In the genomic region with DNA sequence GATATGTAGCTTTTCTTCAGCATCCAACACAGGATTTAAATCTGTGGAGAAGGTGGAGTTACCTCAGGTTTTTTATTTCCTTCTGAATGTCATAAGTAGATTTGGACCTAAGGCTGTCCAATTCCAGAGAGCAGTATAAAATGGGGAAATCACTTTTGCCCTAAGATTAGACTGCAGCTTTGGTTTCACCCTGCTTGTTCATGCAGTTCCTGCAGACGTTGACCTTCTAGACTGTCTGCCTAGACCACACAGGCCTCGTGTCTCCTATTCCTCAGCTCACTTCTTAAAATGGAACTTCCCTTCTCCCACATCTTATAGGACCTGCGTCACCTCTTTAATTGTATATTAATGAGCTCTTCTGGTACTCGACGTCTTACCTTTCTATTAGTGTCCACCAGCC, we compare ENCODE assay signal across 19 cellular contexts. TPM values are rescaled to one million over a fixed set of nuclear protein-coding genes. Genes with fewer than 3 reads are reported as not detected.
DNase-seq lines count a peak whose midpoint lies in the region; TF ChIP-seq lines count a peak whose summit lies in the region.
"Had no signal": no experiment of that assay in that cellular context is flagged by ENCODE, and none has a peak within 500 bp of the region (broad histone marks: within the 10 kb centered on the region; RNA-seq: fewer than 3 reads in every experiment).

No MANE protein-coding gene starts in this region.

- no TSS peak for BruUV-seq in Calu3 (replicated peaks; lab: Mats Ljungman, UMichigan)

- no peak overlapping the region for H3K4me3 Mint-ChIP-seq in Calu3 (ENCODE audit: low read depth, unreplicated experiment)
- H3K4me3 Mint-ChIP-seq: nephron had no signal

- peaks cover 27% of the 10 kb centered on the region for H3K4me1 Mint-ChIP-seq in Calu3 (ENCODE audit: low read depth, unreplicated experiment)
- H3K4me1 Mint-ChIP-seq: nephron had no signal

- TF ChIP-seq CTCF in Calu3 (IDR thresholded peaks at IDR 0.05; ENCODE audit: unreplicated experiment), result no peak

- DNase-seq in Calu3, result no peak
- peak; percentile 85 for DNase-seq in MV-4-11 (lab: John Stamatoyannopoulos, UW)
- DNase-seq in globus pallidus (ENCODE audit: low spot score), result peak; percentile 65
- DNase-seq in pons (ENCODE audit: low spot score), result peak; percentile 78
- DNase-seq in stimulated activated CD4-positive, alpha-beta T cell treated with anti-CD3 and anti-CD28 coated beads, Interleukin-4, amount 100 ng/mL, for 1 hour, result no peak
- no peak for DNase-seq in epidermal melanocyte (ENCODE audit: insufficient read length, low spot score)
- DNase-seq in ecto neural progenitor cell (ENCODE audit: low spot score), result no peak
- no peak for DNase-seq in NCI-H748 (lab: John Stamatoyannopoulos, UW; ENCODE audit: unreplicated experiment)
- DNase-seq: activated CD4-positive, CD25-positive, alpha-beta regulatory T cell treated with anti-CD3 and anti-CD28 coated beads, Interleukin-2, amount 50 U/mL, for 72 hours; activated CD8-positive, alpha-beta memory T cell treated with anti-CD3 and anti-CD28 coated beads, Interleukin-2, amount 50 U/mL, for 4 hours; activated gamma-delta T cell treated with Interleukin-2 at 50 U/mL for 16 hours; NCI-H1694; NCI-H226; SJCRH30; stimulated activated CD4-positive, alpha-beta T cell treated with anti-CD3 and anti-CD28 coated beads, Interleukin-1b, Interleukin-23, amount 100 ng/mL, for 48 hours had no signal

- peaks cover 4% of the 10 kb centered on the region for H3K9me3 Mint-ChIP-seq in Calu3 (ENCODE audit: low read depth, unreplicated experiment)
- H3K9me3 Mint-ChIP-seq: nephron had no signal

- intact Hi-C loops in Calu3 (cut with micrococcal nuclease; ENCODE audit: unreplicated experiment), result no loop called here

- CTCF ChIA-PET in Calu3 (lab: Charles Lee), result no interaction called here

- no peaks in the 10 kb centered on the region for H3K36me3 Mint-ChIP-seq in Calu3 (ENCODE audit: insufficient read depth, unreplicated experiment)

- H3K27ac Mint-ChIP-seq in Calu3 (ENCODE audit: unreplicated experiment), result peak overlapping the region; percentile 44
- H3K27ac Mint-ChIP-seq: nephron had no signal

- no peaks in the 10 kb centered on the region for H3K27me3 Mint-ChIP-seq in Calu3 (ENCODE audit: unreplicated experiment)

RNA-seq across cellular contexts. Expression of gene C6orf62, which starts 26.0 kb away (rescaled TPM):
- 334 and 370 TPM in 2 replicates for total RNA-seq in Calu3 (2022)

RNA-seq across cellular contexts. Expression of gene GMNN, which starts 29.8 kb away (rescaled TPM):
- total RNA-seq in Calu3 (2022), result 183 and 200 TPM in 2 replicates

RNA-seq across cellular contexts. Expression of gene ARMH2, which starts 53.8 kb away (rescaled TPM):
- total RNA-seq in Calu3 (2022), result not detected in 2 replicates
- total RNA-seq: epithelial cell of proximal tubule, HT1080, lung microvascular endothelial cell, SJCRH30 had no signal

Comparison
In these comparisons a context has a peak if more than half of its experiments do, and no peak if none do; other contexts are left out.
1. DNase-seq: peak in MV-4-11 (single experiment), globus pallidus (single experiment) and pons (single experiment); none in Calu3 (single experiment), stimulated activated CD4-positive, alpha-beta T cell treated with anti-CD3 and anti-CD28 coated beads, Interleukin-4, amount 100 ng/mL, for 1 hour (single experiment), epidermal melanocyte (single experiment), ecto neural progenitor cell (single experiment) and NCI-H748 (single experiment).